In genomic region chr17:46101785-46102617, GRCh38 we compare ENCODE assay signal across 1 cellular context.
TF ChIP-seq lines count a peak whose summit lies in the region.
"Not testable (repeated sequence)": the region's sequence is repeated elsewhere in the genome, so short reads cannot be mapped to it uniquely, and the experiment has no call there.

No MANE protein-coding gene starts in this region.

TF ChIP-seq in K562, 482 proteins besides CTCF, POLR2A, EP300 and RAD21 (continued from another document):
- TF ChIP-seq AFF1 (IDR thresholded peaks at IDR 0.05; ENCODE audit: low read depth in 1 of 2, partially characterized antibody in 2 of 2) (peak in 1 of 2 experiments; percentile 25), CTBP1 (IDR thresholded peaks at IDR 0.05; ENCODE audit: borderline replicate concordance) (peak; percentile 55; the same call in 1 of the 2 replicates), DPF2 (IDR thresholded peaks at IDR 0.05) (peak; percentile 76; the same call in 1 of the 2 replicates), BCOR (IDR thresholded peaks at IDR 0.05) (peak; percentile 92), MTA1 (IDR thresholded peaks at IDR 0.05; ENCODE audit: borderline replicate concordance) (peak; percentile 64; the same call in 1 of the 2 replicates), EP400 (IDR thresholded peaks at IDR 0.05) (peak; percentile 26; the same call in 1 of the 2 replicates), HLTF (IDR thresholded peaks at IDR 0.05) (peak; percentile 86; the same call in 1 of the 2 replicates), NFE2 (IDR thresholded peaks at IDR 0.05; ENCODE audit: low read depth) (peak; percentile 68), HDGF (IDR thresholded peaks at IDR 0.05) (peak; percentile 63; the same call in 1 of the 2 replicates), SMARCA4 (IDR thresholded peaks at IDR 0.05) (peak; percentile 67; the same call in 1 of the 2 replicates), ATF3 (IDR thresholded peaks at IDR 0.05) (peak; percentile 25; the same call in 1 of the 2 replicates), ZNF384 (IDR thresholded peaks at IDR 0.05; ENCODE audit: low read depth, low read length) (peak; percentile 47; the same call in 1 of the 2 replicates), L3MBTL2 (IDR thresholded peaks at IDR 0.05) (0 out of 2 replicates have a peak, but pooled peaks have one; percentile 50), ZNF316 (IDR thresholded peaks at IDR 0.05) (peak; percentile 61), GATA2 (CRISPR knock-in tag; IDR thresholded peaks at IDR 0.05) (0 out of 2 replicates have a peak, but pooled peaks have one; percentile 43), CC2D1A (IDR thresholded peaks at IDR 0.05) (peak; percentile 70; the same call in 1 of the 2 replicates), FOXK2 (conservative IDR thresholded peaks at IDR 0.05 in 1 of 2, IDR thresholded peaks at IDR 0.05 in 1 of 2; ENCODE audit: low read depth in 2 of 2) (peak; percentile 14 to 48; a peak in 1 of 4 replicates), HDAC2 (IDR thresholded peaks at IDR 0.05) (peak; percentile 63; the same call in 1 of the 2 replicates), MAFG (tag; conservative IDR thresholded peaks at IDR 0.05) (0 out of 2 replicates have a peak, but pooled peaks have one; percentile 54), RAD51 (IDR thresholded peaks at IDR 0.05; ENCODE audit: borderline replicate concordance, low read depth) (peak; percentile 88), MTA3 (IDR thresholded peaks at IDR 0.05; ENCODE audit: borderline replicate concordance) (0 out of 2 replicates have a peak, but pooled peaks have one; percentile 48), NBN (IDR thresholded peaks at IDR 0.05; ENCODE audit: low read depth) (peak; percentile 87; the same call in 1 of the 2 replicates), CBFB (CRISPR knock-in tag; IDR thresholded peaks at IDR 0.05) (0 out of 2 replicates have a peak, but pooled peaks have one; percentile 56), MYBL2 (IDR thresholded peaks at IDR 0.05; ENCODE audit: low read depth) (0 out of 2 replicates have a peak, but pooled peaks have one; percentile 23), KDM1A (IDR thresholded peaks at IDR 0.05) (peak; percentile 59 to 71; a peak in 3 of 4 replicates), HDAC1 (IDR thresholded peaks at IDR 0.05) (peak in 1 of 2 experiments; percentile 79; a peak in 2 of 4 replicates), SMARCE1 (IDR thresholded peaks at IDR 0.05) (peak; percentile 47; the same call in 1 of the 2 replicates), LARP7 (IDR thresholded peaks at IDR 0.05) (0 out of 2 replicates have a peak, but pooled peaks have one; percentile 69), C11orf30 (IDR thresholded peaks at IDR 0.05; ENCODE audit: low read depth) (peak; percentile 80), TAL1 (IDR thresholded peaks at IDR 0.05) (0 out of 2 replicates have a peak, but pooled peaks have one; percentile 16), ATF7 (IDR thresholded peaks at IDR 0.05) (peak; percentile 36; the same call in 1 of the 2 replicates), NR2C1 (tag; IDR thresholded peaks at IDR 0.05) (peak; percentile 8; the same call in 1 of the 2 replicates), SUPT5H (IDR thresholded peaks at IDR 0.05) (0 out of 2 replicates have a peak, but pooled peaks have one; percentile 11), NR2C2 (tag; IDR thresholded peaks at IDR 0.05) (peak; percentile 45; the same call in 1 of the 2 replicates), ESRRA (IDR thresholded peaks at IDR 0.05; ENCODE audit: borderline replicate concordance, low read depth) (0 out of 2 replicates have a peak, but pooled peaks have one; percentile 26)
- TF ChIP-seq, protein P1, sequence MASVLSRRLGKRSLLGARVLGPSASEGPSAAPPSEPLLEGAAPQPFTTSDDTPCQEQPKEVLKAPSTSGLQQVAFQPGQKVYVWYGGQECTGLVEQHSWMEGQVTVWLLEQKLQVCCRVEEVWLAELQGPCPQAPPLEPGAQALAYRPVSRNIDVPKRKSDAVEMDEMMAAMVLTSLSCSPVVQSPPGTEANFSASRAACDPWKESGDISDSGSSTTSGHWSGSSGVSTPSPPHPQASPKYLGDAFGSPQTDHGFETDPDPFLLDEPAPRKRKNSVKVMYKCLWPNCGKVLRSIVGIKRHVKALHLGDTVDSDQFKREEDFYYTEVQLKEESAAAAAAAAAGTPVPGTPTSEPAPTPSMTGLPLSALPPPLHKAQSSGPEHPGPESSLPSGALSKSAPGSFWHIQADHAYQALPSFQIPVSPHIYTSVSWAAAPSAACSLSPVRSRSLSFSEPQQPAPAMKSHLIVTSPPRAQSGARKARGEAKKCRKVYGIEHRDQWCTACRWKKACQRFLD (CRISPR knock-in tag; IDR thresholded peaks at IDR 0.05): 0 out of 2 replicates have a peak, but pooled peaks have one; percentile 49
- TF ChIP-seq, protein P2, sequence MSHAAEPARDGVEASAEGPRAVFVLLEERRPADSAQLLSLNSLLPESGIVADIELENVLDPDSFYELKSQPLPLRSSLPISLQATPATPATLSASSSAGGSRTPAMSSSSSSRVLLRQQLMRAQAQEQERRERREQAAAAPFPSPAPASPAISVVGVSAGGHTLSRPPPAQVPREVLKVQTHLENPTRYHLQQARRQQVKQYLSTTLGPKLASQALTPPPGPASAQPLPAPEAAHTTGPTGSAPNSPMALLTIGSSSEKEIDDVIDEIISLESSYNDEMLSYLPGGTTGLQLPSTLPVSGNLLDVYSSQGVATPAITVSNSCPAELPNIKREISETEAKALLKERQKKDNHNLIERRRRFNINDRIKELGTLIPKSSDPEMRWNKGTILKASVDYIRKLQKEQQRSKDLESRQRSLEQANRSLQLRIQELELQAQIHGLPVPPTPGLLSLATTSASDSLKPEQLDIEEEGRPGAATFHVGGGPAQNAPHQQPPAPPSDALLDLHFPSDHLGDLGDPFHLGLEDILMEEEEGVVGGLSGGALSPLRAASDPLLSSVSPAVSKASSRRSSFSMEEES (CRISPR knock-in tag; IDR thresholded peaks at IDR 0.05): peak; percentile 97
- TF ChIP-seq, protein P3, sequence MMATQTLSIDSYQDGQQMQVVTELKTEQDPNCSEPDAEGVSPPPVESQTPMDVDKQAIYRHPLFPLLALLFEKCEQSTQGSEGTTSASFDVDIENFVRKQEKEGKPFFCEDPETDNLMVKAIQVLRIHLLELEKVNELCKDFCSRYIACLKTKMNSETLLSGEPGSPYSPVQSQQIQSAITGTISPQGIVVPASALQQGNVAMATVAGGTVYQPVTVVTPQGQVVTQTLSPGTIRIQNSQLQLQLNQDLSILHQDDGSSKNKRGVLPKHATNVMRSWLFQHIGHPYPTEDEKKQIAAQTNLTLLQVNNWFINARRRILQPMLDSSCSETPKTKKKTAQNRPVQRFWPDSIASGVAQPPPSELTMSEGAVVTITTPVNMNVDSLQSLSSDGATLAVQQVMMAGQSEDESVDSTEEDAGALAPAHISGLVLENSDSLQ (IDR thresholded peaks at IDR 0.05): peak; percentile 53; the same call in 1 of the 2 replicates
- TF ChIP-seq, protein P4, sequence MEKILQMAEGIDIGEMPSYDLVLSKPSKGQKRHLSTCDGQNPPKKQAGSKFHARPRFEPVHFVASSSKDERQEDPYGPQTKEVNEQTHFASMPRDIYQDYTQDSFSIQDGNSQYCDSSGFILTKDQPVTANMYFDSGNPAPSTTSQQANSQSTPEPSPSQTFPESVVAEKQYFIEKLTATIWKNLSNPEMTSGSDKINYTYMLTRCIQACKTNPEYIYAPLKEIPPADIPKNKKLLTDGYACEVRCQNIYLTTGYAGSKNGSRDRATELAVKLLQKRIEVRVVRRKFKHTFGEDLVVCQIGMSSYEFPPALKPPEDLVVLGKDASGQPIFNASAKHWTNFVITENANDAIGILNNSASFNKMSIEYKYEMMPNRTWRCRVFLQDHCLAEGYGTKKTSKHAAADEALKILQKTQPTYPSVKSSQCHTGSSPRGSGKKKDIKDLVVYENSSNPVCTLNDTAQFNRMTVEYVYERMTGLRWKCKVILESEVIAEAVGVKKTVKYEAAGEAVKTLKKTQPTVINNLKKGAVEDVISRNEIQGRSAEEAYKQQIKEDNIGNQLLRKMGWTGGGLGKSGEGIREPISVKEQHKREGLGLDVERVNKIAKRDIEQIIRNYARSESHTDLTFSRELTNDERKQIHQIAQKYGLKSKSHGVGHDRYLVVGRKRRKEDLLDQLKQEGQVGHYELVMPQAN (IDR thresholded peaks at IDR 0.05; ENCODE audit: borderline replicate concordance): peak; percentile 59; the same call in 1 of the 2 replicates
- TF ChIP-seq ATF3 (CRISPR knock-in tag; conservative IDR thresholded peaks at IDR 0.05); MYBL2 (CRISPR knock-in tag; IDR thresholded peaks at IDR 0.05; ENCODE audit: borderline replicate concordance); NR2C1 (IDR thresholded peaks at IDR 0.05); NR2C2 (CRISPR knock-in tag; IDR thresholded peaks at IDR 0.05): not testable (repeated sequence)
- TF ChIP-seq, protein P5, sequence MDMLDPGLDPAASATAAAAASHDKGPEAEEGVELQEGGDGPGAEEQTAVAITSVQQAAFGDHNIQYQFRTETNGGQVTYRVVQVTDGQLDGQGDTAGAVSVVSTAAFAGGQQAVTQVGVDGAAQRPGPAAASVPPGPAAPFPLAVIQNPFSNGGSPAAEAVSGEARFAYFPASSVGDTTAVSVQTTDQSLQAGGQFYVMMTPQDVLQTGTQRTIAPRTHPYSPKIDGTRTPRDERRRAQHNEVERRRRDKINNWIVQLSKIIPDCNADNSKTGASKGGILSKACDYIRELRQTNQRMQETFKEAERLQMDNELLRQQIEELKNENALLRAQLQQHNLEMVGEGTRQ (CRISPR knock-in tag; IDR thresholded peaks at IDR 0.05): peak; percentile 64; the same call in 1 of the 2 replicates
- TF ChIP-seq, protein P6, sequence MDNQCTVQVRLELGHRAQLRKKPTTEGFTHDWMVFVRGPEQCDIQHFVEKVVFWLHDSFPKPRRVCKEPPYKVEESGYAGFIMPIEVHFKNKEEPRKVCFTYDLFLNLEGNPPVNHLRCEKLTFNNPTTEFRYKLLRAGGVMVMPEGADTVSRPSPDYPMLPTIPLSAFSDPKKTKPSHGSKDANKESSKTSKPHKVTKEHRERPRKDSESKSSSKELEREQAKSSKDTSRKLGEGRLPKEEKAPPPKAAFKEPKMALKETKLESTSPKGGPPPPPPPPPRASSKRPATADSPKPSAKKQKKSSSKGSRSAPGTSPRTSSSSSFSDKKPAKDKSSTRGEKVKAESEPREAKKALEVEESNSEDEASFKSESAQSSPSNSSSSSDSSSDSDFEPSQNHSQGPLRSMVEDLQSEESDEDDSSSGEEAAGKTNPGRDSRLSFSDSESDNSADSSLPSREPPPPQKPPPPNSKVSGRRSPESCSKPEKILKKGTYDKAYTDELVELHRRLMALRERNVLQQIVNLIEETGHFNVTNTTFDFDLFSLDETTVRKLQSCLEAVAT (IDR thresholded peaks at IDR 0.05): peak; percentile 61 to 87; a peak in 2 of 4 replicates
TF ChIP-seq in K562: peak in this region for 47; not testable (repeated sequence) for 435.
